Comparison of ENCODE assay signal across 17 cellular contexts in the genomic region with DNA sequence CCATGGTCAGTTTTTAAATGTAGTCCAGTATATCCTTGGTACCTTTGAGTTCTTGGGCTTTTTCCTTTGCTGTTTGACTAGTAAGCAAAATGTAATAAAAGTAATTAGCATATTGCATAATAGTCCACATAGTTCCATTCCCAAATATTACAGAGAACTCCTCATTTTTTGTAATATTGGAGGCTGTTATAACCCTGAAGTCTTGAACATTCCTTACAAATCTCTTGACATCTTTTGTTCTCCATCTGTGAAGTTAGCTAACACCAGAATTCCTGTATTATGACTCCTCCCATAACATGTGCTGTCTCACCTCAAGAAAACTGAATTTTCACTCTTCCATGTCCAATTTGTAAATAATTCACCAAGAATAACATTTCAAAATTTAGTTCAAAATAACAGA. TPM values are rescaled to one million over a fixed set of nuclear protein-coding genes. Genes with fewer than 3 reads are reported as not detected.
DNase-seq lines count a peak whose midpoint lies in the region; ATAC-seq, FAIRE-seq and TF ChIP-seq lines count a peak whose summit lies in the region.
"Had no signal": no experiment of that assay in that cellular context is flagged by ENCODE, and none has a peak within 500 bp of the region (broad histone marks: within the 10 kb centered on the region; RNA-seq: fewer than 3 reads in every experiment).

No MANE protein-coding gene starts in this region.

- H3K9me3 ChIP-seq in adipocyte (ENCODE audit: control insufficient read depth, low read length) (no peaks in the 10 kb centered on the region), keratinocyte (ENCODE audit: control insufficient read depth, low read depth, low read length) (no peaks in the 10 kb centered on the region), mucosa of descending colon (no peaks in the 10 kb centered on the region)
- H3K9me3 ChIP-seq: body of pancreas, uterus had no signal

- no peaks in the 10 kb centered on the region for H3F3A ChIP-seq in GM23338 (replicated peaks; ENCODE audit: low read depth)

- POLR2A ChIA-PET in T-cell (lab: Charles Lee) = no interaction called here

- H3K4me3 ChIP-seq in adipocyte (ENCODE audit: low read length) (no peak overlapping the region), keratinocyte (ENCODE audit: control insufficient read depth in 2 of 3, extremely low read depth in 1 of 3, insufficient read depth in 2 of 3, low read depth in 1 of 3, low read length in 3 of 3) (no peak overlapping the region), mucosa of descending colon (no peak overlapping the region), GM23338 (no peak overlapping the region)
- H3K4me3 ChIP-seq: body of pancreas, uterus had no signal

- H3K27ac ChIP-seq in keratinocyte (ENCODE audit: control insufficient read depth, insufficient read depth, low read length) (no peak overlapping the region), GM23338 (ENCODE audit: low read depth) (no peak overlapping the region)
- H3K27ac ChIP-seq: body of pancreas, uterus had no signal

- H2AFZ ChIP-seq in keratinocyte (ENCODE audit: control insufficient read depth, low read length) (no peak overlapping the region), GM23338 (no peak overlapping the region)

- CTCF ChIA-PET in T-cell (lab: Charles Lee) = interaction anchor here in 1 of 2 donors (1.5 kb wide), 1 partner anchor 11 kb away, joined by 6 read pairs; no protein-coding TSS in a partner anchor

- H3K79me2 ChIP-seq in keratinocyte (ENCODE audit: control insufficient read depth, insufficient read depth, low read length) (peaks cover 95% of the 10 kb centered on the region), GM23338 (replicated peaks; ENCODE audit: insufficient read depth) (peaks cover 100% of the 10 kb centered on the region)

- no peak for ATAC-seq in stimulated activated naive CD8-positive, alpha-beta T cell treated with anti-CD3 and anti-CD28 coated beads, Interleukin-15, Interleukin-2, amounts not matched to agents 100 U/mL and 50 U/mL, for 24 hours
- ATAC-seq in mucosa of descending colon = no peak
- ATAC-seq in T-cell (replicated peaks in 1 of 4) = no peak
- no peak for ATAC-seq in GM23338
- ATAC-seq: body of pancreas, left colon had no signal

- no peaks in the 10 kb centered on the region for H3K36me3 ChIP-seq in adipocyte (ENCODE audit: control insufficient read depth, insufficient read depth, low read length, severe bottlenecking)
- no peaks in the 10 kb centered on the region for H3K36me3 ChIP-seq in keratinocyte (ENCODE audit: control insufficient read depth in 2 of 2, extremely low read depth in 1 of 2, insufficient read depth in 2 of 2, low read length in 2 of 2)
- H3K36me3 ChIP-seq in mucosa of descending colon (ENCODE audit: low read depth) = no peaks in the 10 kb centered on the region
- no peaks in the 10 kb centered on the region for H3K36me3 ChIP-seq in GM23338 (ENCODE audit: insufficient read depth)
- H3K36me3 ChIP-seq: uterus had no signal

- H3K27me3 Mint-ChIP-seq in stimulated activated naive CD8-positive, alpha-beta T cell treated with anti-CD3 and anti-CD28 coated beads, Interleukin-15, Interleukin-2, amounts not matched to agents 100 ng/mL and 50 ng/mL, for 24 hours = no peaks in the 10 kb centered on the region
- no peaks in the 10 kb centered on the region for H3K27me3 Mint-ChIP-seq in T-cell
- no peaks in the 10 kb centered on the region for H3K27me3 Mint-ChIP-seq in GM23338 (ENCODE audit: insufficient read depth, low read depth, poor library complexity)

- DNase-seq in stimulated activated naive CD8-positive, alpha-beta T cell treated with anti-CD3 and anti-CD28 coated beads, Interleukin-15, Interleukin-2, amounts not matched to agents 100 U/mL and 50 U/mL, for 24 hours = no peak
- peak; percentile 61 for DNase-seq in adipocyte (ENCODE audit: low read depth)
- no peak for DNase-seq in keratinocyte (ENCODE audit: low read depth, low spot score)
- DNase-seq in mucosa of descending colon = no peak
- DNase-seq in T-cell = no peak
- DNase-seq in activated naive CD4-positive, alpha-beta T cell (lab: John Stamatoyannopoulos, UW) = no peak
- no peak for DNase-seq in GM23338 (ENCODE audit: low spot score)
- DNase-seq: activated gamma-delta T cell treated with Interleukin-2 at 50 U/mL for 16 hours, body of pancreas, GOT3, left colon, NCI-H1105, NCI-H748 treated with DMSO at 0.1 percent for 48 hours, SW 1271, uterus had no signal

- peak; percentile 17 for FAIRE-seq in keratinocyte (lab: Jason Lieb, UNC)
- FAIRE-seq: G401.6 had no signal

- no peaks in the 10 kb centered on the region for H3K9me1 ChIP-seq in keratinocyte (ENCODE audit: control insufficient read depth, extremely low read depth, insufficient read depth, low read length)

- intact Hi-C loops in mucosa of descending colon (cut with DNase I, micrococcal nuclease) = no loop called here

- H3K9ac ChIP-seq in adipocyte (ENCODE audit: low read length) (no peak overlapping the region), keratinocyte (ENCODE audit: control insufficient read depth, extremely low read depth, insufficient read depth, low read length) (no peak overlapping the region)

- TF ChIP-seq CTCF in keratinocyte (optimal IDR thresholded peaks at IDR 0.05 in 1 of 3, IDR thresholded peaks at IDR 0.05 in 1 of 3, conservative IDR thresholded peaks at IDR 0.05 in 1 of 3; ENCODE audit: extremely low read depth in 1 of 3, insufficient read depth in 2 of 3, low read length in 3 of 3) (no peak), mucosa of descending colon (IDR thresholded peaks at IDR 0.05) (no peak), GM23338 (conservative IDR thresholded peaks at IDR 0.05; ENCODE audit: low read depth in 2 of 2) (no peak)

- H3K36me3 Mint-ChIP-seq in stimulated activated naive CD8-positive, alpha-beta T cell treated with anti-CD3 and anti-CD28 coated beads, Interleukin-15, Interleukin-2, amounts not matched to agents 100 ng/mL and 50 ng/mL, for 24 hours (ENCODE audit: low read depth) = peaks cover 48% of the 10 kb centered on the region
- H3K36me3 Mint-ChIP-seq in T-cell = peaks cover 26% of the 10 kb centered on the region
- peaks cover 19% of the 10 kb centered on the region; the same call in 2 of the 3 replicates for H3K36me3 Mint-ChIP-seq in GM23338 (ENCODE audit: low read depth)

- peaks cover 84% of the 10 kb centered on the region for H3K4me1 Mint-ChIP-seq in stimulated activated naive CD8-positive, alpha-beta T cell treated with anti-CD3 and anti-CD28 coated beads, Interleukin-15, Interleukin-2, amounts not matched to agents 100 ng/mL and 50 ng/mL, for 24 hours (ENCODE audit: low read depth)
- H3K4me1 Mint-ChIP-seq in T-cell (peaks cover 71 to 82% (median 80%) of the 10 kb centered on the region in 3 donors), GM23338 (peaks cover 26% of the 10 kb centered on the region)

- H3K4me3 Mint-ChIP-seq in stimulated activated naive CD8-positive, alpha-beta T cell treated with anti-CD3 and anti-CD28 coated beads, Interleukin-15, Interleukin-2, amounts not matched to agents 100 ng/mL and 50 ng/mL, for 24 hours = no peak overlapping the region
- no peak overlapping the region for H3K4me3 Mint-ChIP-seq in T-cell
- H3K4me3 Mint-ChIP-seq in GM23338 = no peak overlapping the region

- H3K4me1 ChIP-seq in adipocyte (ENCODE audit: control insufficient read depth, insufficient read depth, low read length) (peaks cover 27% of the 10 kb centered on the region), keratinocyte (ENCODE audit: control insufficient read depth, extremely low read depth, insufficient read depth, low read length) (peaks cover 13% of the 10 kb centered on the region), mucosa of descending colon (ENCODE audit: low read depth) (peaks cover 5% of the 10 kb centered on the region), GM23338 (ENCODE audit: insufficient read depth) (peaks cover 18% of the 10 kb centered on the region)
- H3K4me1 ChIP-seq: uterus had no signal

- no peaks in the 10 kb centered on the region for H3K9me2 ChIP-seq in GM23338 (ENCODE audit: insufficient read depth)

- H3K27ac Mint-ChIP-seq in stimulated activated naive CD8-positive, alpha-beta T cell treated with anti-CD3 and anti-CD28 coated beads, Interleukin-15, Interleukin-2, amounts not matched to agents 100 ng/mL and 50 ng/mL, for 24 hours = peak overlapping the region; percentile 28
- H3K27ac Mint-ChIP-seq in T-cell (no peak overlapping the region), GM23338 (no peak overlapping the region)

- H3K27me3 ChIP-seq in adipocyte (replicated peaks; ENCODE audit: control insufficient read depth, insufficient read depth, low read length) (no peaks in the 10 kb centered on the region), keratinocyte (ENCODE audit: control insufficient read depth, extremely low read depth, insufficient read depth, low read length) (no peaks in the 10 kb centered on the region), GM23338 (ENCODE audit: insufficient read depth) (no peaks in the 10 kb centered on the region)
- H3K27me3 ChIP-seq: body of pancreas, uterus had no signal

- dilution Hi-C loops in keratinocyte (cut with MboI; ENCODE audit: extremely low pct_ligation_motif_present, low sequenced_read_pairs) = no loop called here

- H3K4me2 ChIP-seq in keratinocyte (ENCODE audit: control insufficient read depth, extremely low read depth, insufficient read depth, low read depth, low read length) (no peak overlapping the region), GM23338 (no peak overlapping the region)

- H4K20me1 ChIP-seq in keratinocyte (ENCODE audit: control insufficient read depth, extremely low read depth, insufficient read depth, low read length) (no peaks in the 10 kb centered on the region), GM23338 (replicated peaks; ENCODE audit: insufficient read depth) (peaks cover 69% of the 10 kb centered on the region)

- H3K9me3 Mint-ChIP-seq in stimulated activated naive CD8-positive, alpha-beta T cell treated with anti-CD3 and anti-CD28 coated beads, Interleukin-15, Interleukin-2, amounts not matched to agents 100 ng/mL and 50 ng/mL, for 24 hours = no peaks in the 10 kb centered on the region
- H3K9me3 Mint-ChIP-seq in T-cell (no peaks in the 10 kb centered on the region), GM23338 (no peaks in the 10 kb centered on the region)

RNA-seq across cellular contexts. Expression of a gene that starts 17.1 kb away (rescaled TPM):
- polyA plus RNA-seq in keratinocyte (35.6 to 56.1 TPM (median 38.9 TPM) in 3 replicates), GM23338 (2016; fragmentation: Nextera tagmentation; extraction: Ambion mirVana) (27.2 and 40.3 TPM in 2 replicates)
- polyA plus RNA-seq in keratinocyte (2011; ENCODE audit: low read depth) = 16.4 TPM
- 16.5 and 35.8 TPM in 2 replicates for polyA plus RNA-seq in keratinocyte (2011; cell fraction: cytosol; rRNA removed)
- polyA plus RNA-seq in keratinocyte (2011; cell fraction: nucleus; rRNA removed) = 42.4 and 46.0 TPM in 2 replicates
- polyA plus RNA-seq in keratinocyte (2012; ENCODE audit: low replicate concordance) = 12.6 and 30.3 TPM in 2 replicates
- 62.2 to 125 TPM (median 111 TPM) in 3 replicates for polyA minus RNA-seq in keratinocyte
- polyA minus RNA-seq in keratinocyte (2011; cell fraction: cytosol; rRNA and poly(A)+ RNA removed) = 26.9 TPM
- polyA minus RNA-seq in keratinocyte (2011; cell fraction: nucleus; rRNA and poly(A)+ RNA removed) = 33.4 and 71.0 TPM in 2 replicates
- total RNA-seq in mucosa of descending colon (10 to 100 TPM; 51.1 to 65.0 (median 53.3) TPM), T-cell (100 to 1,000 TPM in 3 of 5 donors, 10 to 100 TPM in 2; 94.0 to 118 (median 100) TPM)
- 94.4 and 104 TPM in 2 replicates for total RNA-seq in GM23338 (2014; rRNA removed; shearing (Covaris generic))
